8 cellular contexts compared by ENCODE assay signal in the genomic region with DNA sequence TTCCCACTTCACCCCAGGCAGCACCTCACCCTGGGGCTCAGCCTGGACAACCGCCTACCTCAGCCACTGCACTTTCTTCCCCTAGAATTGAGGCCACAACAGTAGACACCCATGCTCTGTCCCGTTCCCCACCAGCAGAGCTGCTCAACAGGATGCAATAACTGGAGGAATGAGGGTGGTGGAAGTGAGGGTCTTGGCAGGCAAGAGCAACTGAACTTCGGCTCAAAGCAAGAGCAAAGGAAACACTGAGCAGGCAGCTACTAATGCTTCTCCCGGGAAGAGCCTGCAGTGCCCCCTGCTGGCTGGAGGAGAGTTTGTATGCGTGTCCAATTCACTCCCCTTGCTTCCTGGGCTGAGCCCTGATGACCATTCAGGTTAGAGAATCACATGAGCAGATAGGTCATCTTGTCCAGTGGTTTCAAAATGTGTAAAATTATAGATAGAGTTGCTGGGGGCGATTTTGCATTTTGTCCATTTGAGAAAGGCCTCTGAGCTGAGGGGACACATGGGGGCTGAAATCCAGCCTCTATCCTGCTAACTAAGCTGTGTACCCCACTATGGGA. TPM values are rescaled to one million over a fixed set of nuclear protein-coding genes. Genes with fewer than 3 reads are reported as not detected.
DNase-seq lines count a peak whose midpoint lies in the region; ATAC-seq, FAIRE-seq and TF ChIP-seq lines count a peak whose summit lies in the region.

No MANE protein-coding gene starts in this region.

- peak overlapping the region; percentile 49 for H2AFZ ChIP-seq in astrocyte (ENCODE audit: low read depth, low read length)

- H3K4me1 Mint-ChIP-seq in astrocyte (ENCODE audit: low read depth, unreplicated experiment) (peaks cover 8% of the 10 kb centered on the region), immature natural killer cell (peaks cover 3 to 5% of the 10 kb centered on the region in 2 donors)

- peak; percentile 79 for TF ChIP-seq CTCF in astrocyte (IDR thresholded peaks at IDR 0.05; ENCODE audit: insufficient read depth, low read depth, low read length)

- no peak overlapping the region for H3K4me3 ChIP-seq in astrocyte (ENCODE audit: insufficient read depth, low read depth, low read length)

- H3K27ac Mint-ChIP-seq in astrocyte (ENCODE audit: unreplicated experiment): no peak overlapping the region
- peak overlapping the region in 1 of 6 donors; percentile 23 for H3K27ac Mint-ChIP-seq in immature natural killer cell

- no peak overlapping the region for H3K4me2 ChIP-seq in astrocyte (ENCODE audit: low read length)

- H3K4me3 Mint-ChIP-seq in astrocyte (ENCODE audit: unreplicated experiment) (no peak overlapping the region), immature natural killer cell (no peak overlapping the region)

- ATAC-seq in HG03521 (IDR thresholded peaks at IDR 0.05; ENCODE audit: unreplicated experiment): no peak

- H3K9me3 ChIP-seq in astrocyte (ENCODE audit: insufficient read depth, low read depth, low read length): no peaks in the 10 kb centered on the region

- H3K27me3 Mint-ChIP-seq in astrocyte (ENCODE audit: low read depth, unreplicated experiment) (peaks cover 85% of the 10 kb centered on the region), immature natural killer cell (ENCODE audit: low read depth in 3 of 3) (peaks cover 0 to 4% (median 2%) of the 10 kb centered on the region in 3 donors)

- H3K4me1 ChIP-seq in astrocyte (ENCODE audit: insufficient read depth, low read length): no peaks in the 10 kb centered on the region

- no peaks in the 10 kb centered on the region for H3K79me2 ChIP-seq in astrocyte (ENCODE audit: insufficient read depth, low read length)

- no peaks in the 10 kb centered on the region for H3K36me3 ChIP-seq in astrocyte (ENCODE audit: insufficient read depth, low read length)

- DNase-seq in NCI-H524 (lab: John Stamatoyannopoulos, UW) (peak; percentile 21 to 69), NCI-H524 treated with DMSO at 0.1 percent for 48 hours (lab: John Stamatoyannopoulos, UW) (no peak), NCI-H1105 (lab: John Stamatoyannopoulos, UW) (peak; percentile 58), T-helper 2 cell (peak; percentile 19 to 74 (median 41)), astrocyte (ENCODE audit: low read depth) (peak; percentile 24), immature natural killer cell (peak; percentile 40 to 49 (median 46))
- DNase-seq in stimulated activated CD4-positive, alpha-beta T cell treated with anti-CD3 and anti-CD28 coated beads, Interleukin-1b, Interleukin-23, amount 100 ng/mL, for 4 hours (ENCODE audit: low read depth in 2 of 2): peak; percentile 46 to 60

- H3K9me3 Mint-ChIP-seq in astrocyte (ENCODE audit: unreplicated experiment) (peaks cover 3% of the 10 kb centered on the region), immature natural killer cell (no peaks in the 10 kb centered on the region)

- FAIRE-seq in astrocyte (lab: Jason Lieb, UNC): no peak

- peaks cover 30% of the 10 kb centered on the region for H3K27me3 ChIP-seq in astrocyte (ENCODE audit: insufficient read depth, low read length)

- no peaks in the 10 kb centered on the region for H4K20me1 ChIP-seq in astrocyte (ENCODE audit: insufficient read depth, low read length)

- no peak overlapping the region for H3K9ac ChIP-seq in astrocyte (ENCODE audit: low read length)

- H3K36me3 Mint-ChIP-seq in astrocyte (ENCODE audit: low read depth, unreplicated experiment) (no peaks in the 10 kb centered on the region), immature natural killer cell (no peaks in the 10 kb centered on the region)

- no peak overlapping the region for H3K27ac ChIP-seq in astrocyte (ENCODE audit: low read depth, low read length)

RNA-seq across cellular contexts. Expression of gene NT5C1A, which starts 13.9 kb away (rescaled TPM):
- 0.20 TPM in 1 of 2 replicates, not detected in the other for total RNA-seq in astrocyte
- polyA plus RNA-seq in immature natural killer cell: not detected

RNA-seq across cellular contexts. Expression of gene HEYL, which starts 18.6 kb away (rescaled TPM):
- total RNA-seq in astrocyte: 1.1 and 3.1 TPM in 2 replicates
- polyA plus RNA-seq in immature natural killer cell: not detected

RNA-seq across cellular contexts. Expression of gene HPCAL4, which starts 33.2 kb away (rescaled TPM):
- total RNA-seq in astrocyte: 0.07 and 0.20 TPM in 2 replicates
- under 1 TPM in 2 of 3 donors, not detected in 1; 0.04 to 0.13 TPM for polyA plus RNA-seq in immature natural killer cell
